ENCODE assay signal across 20 cellular contexts in genomic region chr12:20411309-20411708, GRCh38. TPM values are rescaled to one million over a fixed set of nuclear protein-coding genes. Genes with fewer than 3 reads are reported as not detected.
DNase-seq lines count a peak whose midpoint lies in the region; FAIRE-seq and TF ChIP-seq lines count a peak whose summit lies in the region.
"Had no signal": no experiment of that assay in that cellular context is flagged by ENCODE, and none has a peak within 500 bp of the region (broad histone marks: within the 10 kb centered on the region; RNA-seq: fewer than 3 reads in every experiment).

No MANE protein-coding gene starts in this region.

- peak; percentile 96 for TF ChIP-seq EP300 in neural cell (conservative IDR thresholded peaks at IDR 0.05; ENCODE audit: poor library complexity, severe bottlenecking)

- H3K27me3 ChIP-seq in BLaER1 treated with 17β-estradiol and CSF1 and Interleukin-3, amounts not matched to agents 10 nM and 100 nM = peaks cover 0 to 14% (median 0%) of the 10 kb centered on the region in 11 experiments; a peak in 2 of 22 replicates
- no peaks in the 10 kb centered on the region for H3K27me3 ChIP-seq in neural cell (ENCODE audit: insufficient read depth, low read depth, low read length)

- no peaks in the 10 kb centered on the region for H3K36me3 ChIP-seq in BLaER1 treated with 17β-estradiol and CSF1 and Interleukin-3, amounts not matched to agents 10 nM and 100 nM
- H3K36me3 ChIP-seq in neural cell (ENCODE audit: insufficient read depth, low read length) = no peaks in the 10 kb centered on the region

- H3K79me2 ChIP-seq in neural cell (replicated peaks; ENCODE audit: insufficient read depth, low read length) = no peaks in the 10 kb centered on the region

- no peak for TF ChIP-seq POLR2A in GM12891 (IDR thresholded peaks at IDR 0.05; ENCODE audit: low read depth, low read length)

- no peaks in the 10 kb centered on the region for H3F3A ChIP-seq in neural cell (ENCODE audit: insufficient read depth, low read length, poor library complexity, severe bottlenecking)

- peak; percentile 4 for DNase-seq in NCI-H146 (lab: John Stamatoyannopoulos, UW)
- DNase-seq in NCI-H146 treated with DMSO at 0.1 percent for 48 hours (lab: John Stamatoyannopoulos, UW; ENCODE audit: unreplicated experiment) = no peak
- DNase-seq in NCI-H187 treated with DMSO at 0.1 percent for 48 hours (lab: John Stamatoyannopoulos, UW) = peak; percentile 33
- DNase-seq in NCI-H524 (lab: John Stamatoyannopoulos, UW) = no peak
- no peak for DNase-seq in GM12891 (ENCODE audit: insufficient read length, low spot score)
- DNase-seq: 8988T; C1 segment of cervical spinal cord; CD4-positive, CD25-positive, alpha-beta regulatory T cell; CD8-positive, alpha-beta memory T cell; COR-L47; DMS 273 treated with DMSO at 0.1 percent for 48 hours; DMS53; HCEC 1CT had no signal

- no peak overlapping the region for H2AFZ ChIP-seq in neural cell (ENCODE audit: low read depth, low read length)
- H2AFZ ChIP-seq: GM23338 had no signal

- H3K9me2 ChIP-seq in neural cell (ENCODE audit: insufficient read depth, low read length) = no peaks in the 10 kb centered on the region

- TF ChIP-seq RAD21 in neural cell (conservative IDR thresholded peaks at IDR 0.05) = no peak

- peaks cover 5 to 33% (median 18%) of the 10 kb centered on the region in 10 experiments; a peak in 17 of 20 replicates for H3K4me1 ChIP-seq in BLaER1 treated with 17β-estradiol and CSF1 and Interleukin-3, amounts not matched to agents 10 nM and 100 nM

- TF ChIP-seq CTCF in neural cell (IDR thresholded peaks at IDR 0.05; ENCODE audit: poor library complexity, severe bottlenecking) = no peak

- H4K20me1 ChIP-seq in BLaER1 treated with 17β-estradiol and CSF1 and Interleukin-3, amounts not matched to agents 10 nM and 100 nM = no peaks in the 10 kb centered on the region
- H4K20me1 ChIP-seq in neural cell (ENCODE audit: insufficient read depth) = no peaks in the 10 kb centered on the region

- no peak overlapping the region for H3K4me3 ChIP-seq in BLaER1 treated with 17β-estradiol and CSF1 and Interleukin-3, amounts not matched to agents 10 nM and 100 nM
- H3K4me3 ChIP-seq in neural cell (ENCODE audit: low read length) = no peak overlapping the region
- H3K4me3 ChIP-seq: GM23338 had no signal

- H3K27ac ChIP-seq in BLaER1 treated with 17β-estradiol and CSF1 and Interleukin-3, amounts not matched to agents 10 nM and 100 nM = no peak overlapping the region
- no peak overlapping the region for H3K27ac ChIP-seq in neural cell (ENCODE audit: low read length)

- no peaks in the 10 kb centered on the region for H3K9me3 ChIP-seq in BLaER1 treated with 17β-estradiol and CSF1 and Interleukin-3, amounts not matched to agents 10 nM and 100 nM (replicated peaks in 1 of 11)
- no peaks in the 10 kb centered on the region for H3K9me3 ChIP-seq in neural cell (ENCODE audit: low read length)

- no peak overlapping the region for H3K9ac ChIP-seq in BLaER1 treated with 17β-estradiol and CSF1 and Interleukin-3, amounts not matched to agents 10 nM and 100 nM
- H3K9ac ChIP-seq in neural cell (ENCODE audit: low read length) = no peak overlapping the region

- peak overlapping the region in 7 of 11 experiments; percentile 11 to 61 (median 32); a peak in 11 of 22 replicates for H3K4me2 ChIP-seq in BLaER1 treated with 17β-estradiol and CSF1 and Interleukin-3, amounts not matched to agents 10 nM and 100 nM
- H3K4me2 ChIP-seq in neural cell (ENCODE audit: low read length) = no peak overlapping the region
- H3K4me2 ChIP-seq: GM23338 had no signal

- FAIRE-seq in GM12891 (lab: Jason Lieb, UNC) = no peak
- FAIRE-seq: G401.6, GM12892, GM18507, H54 had no signal

TF ChIP-seq in neural cell, 6 proteins besides CTCF, POLR2A, EP300 and RAD21:
- TF ChIP-seq REST (IDR thresholded peaks at IDR 0.05; ENCODE audit: borderline replicate concordance) (no peak), MXI1 (conservative IDR thresholded peaks at IDR 0.05; ENCODE audit: poor library complexity, severe bottlenecking) (no peak), EZH2 (IDR thresholded peaks at IDR 0.05; ENCODE audit: borderline replicate concordance, insufficient read depth, low read length, poor library complexity, severe bottlenecking) (no peak), TAF1 (IDR thresholded peaks at IDR 0.05; ENCODE audit: low read depth) (no peak), POLR2AphosphoS5 (IDR thresholded peaks at IDR 0.05) (peak; percentile 86)
TF ChIP-seq in neural cell: peak in this region for 1.

TF ChIP-seq in GM12891, 5 proteins besides CTCF, POLR2A, EP300 and RAD21:
- TF ChIP-seq POU2F2 (IDR thresholded peaks at IDR 0.05; ENCODE audit: low read depth, low read length) = no peak
- no peak for TF ChIP-seq POLR2AphosphoS5 (IDR thresholded peaks at IDR 0.05; ENCODE audit: low read depth, low read length)
- TF ChIP-seq TAF1 (IDR thresholded peaks at IDR 0.05; ENCODE audit: low read depth, low read length) = no peak
- no peak for TF ChIP-seq PAX5 (IDR thresholded peaks at IDR 0.05; ENCODE audit: insufficient read depth, low read length, severe bottlenecking)
- TF ChIP-seq SPI1 (IDR thresholded peaks at IDR 0.05; ENCODE audit: low read depth, low read length) = no peak

RNA-seq across cellular contexts. Expression of gene PDE3A, which starts 43.0 kb away (rescaled TPM):
- polyA plus RNA-seq in neural cell = 0.56 and 0.94 TPM in 2 replicates
- polyA minus RNA-seq in neural cell = 3.2 TPM in 2 replicates
- polyA plus RNA-seq in GM12891 (2012; ENCODE audit: low read depth, missing spikeins) = not detected
- polyA plus RNA-seq: CD8-positive, alpha-beta memory T cell had no signal

Comparison
In these comparisons a context has a peak if more than half of its experiments do, and no peak if none do; other contexts are left out.
1. DNase-seq: peak in NCI-H146 (single experiment) and NCI-H187 treated with DMSO at 0.1 percent for 48 hours (single experiment); none in NCI-H146 treated with DMSO at 0.1 percent for 48 hours (single experiment), NCI-H524 (0 of 2) and GM12891 (single experiment).